10 cellular contexts compared by ENCODE assay signal in genomic region chr17:42660692-42661345, GRCh38. TPM values are rescaled to one million over a fixed set of nuclear protein-coding genes. Genes with fewer than 3 reads are reported as not detected.
DNase-seq lines count a peak whose midpoint lies in the region; ATAC-seq and TF ChIP-seq lines count a peak whose summit lies in the region.
"Had no signal": no experiment of that assay in that cellular context is flagged by ENCODE, and none has a peak within 500 bp of the region (broad histone marks: within the 10 kb centered on the region; RNA-seq: fewer than 3 reads in every experiment).

No MANE protein-coding gene starts in this region.

- intact Hi-C loops in PC-9 (cut with micrococcal nuclease; ENCODE audit: unreplicated experiment), result no loop called here
- intact Hi-C loops in sciatic nerve (cut with DNase I), result no loop called here
- intact Hi-C loops in activated naive CD4-positive, alpha-beta T cell treated with anti-CD3 and anti-CD28 coated beads for 36 hours (cut with micrococcal nuclease), result no loop called here

- H3K9me3 Mint-ChIP-seq in activated naive CD4-positive, alpha-beta T cell treated with anti-CD3 and anti-CD28 coated beads for 36 hours, result peaks cover 3% of the 10 kb centered on the region

- no peaks in the 10 kb centered on the region for H3K36me3 ChIP-seq in PC-9 (ENCODE audit: low read depth)

- no peak overlapping the region for H2AFZ ChIP-seq in PC-9

- H3K27ac ChIP-seq in PC-9, result peak overlapping the region; percentile 49

- peaks cover 33% of the 10 kb centered on the region for H3K4me1 ChIP-seq in PC-9 (replicated peaks; ENCODE audit: insufficient read depth)

- no peak for TF ChIP-seq CTCF in PC-9 (conservative IDR thresholded peaks at IDR 0.05)

- H4K20me1 ChIP-seq in PC-9 (ENCODE audit: insufficient read depth), result no peaks in the 10 kb centered on the region

- POLR2A ChIA-PET in PC-9 (lab: Charles Lee; ENCODE audit: unreplicated experiment), result interaction anchor here (0.6 to 1.1 kb wide), 2 partner anchors 43 to 62 kb away, joined by 3 to 7 read pairs; no protein-coding TSS in a partner anchor

- peaks cover 18% of the 10 kb centered on the region for H3K4me1 Mint-ChIP-seq in activated naive CD4-positive, alpha-beta T cell treated with anti-CD3 and anti-CD28 coated beads for 36 hours (ENCODE audit: low read depth)

- CTCF ChIA-PET in PC-9 (lab: Charles Lee), result interaction anchor here (0.7 kb wide), 1 partner anchor 728 kb away, joined by 3 read pairs; no protein-coding TSS in a partner anchor
- CTCF ChIA-PET in activated naive CD4-positive, alpha-beta T cell treated with anti-CD3 and anti-CD28 coated beads for 36 hours (lab: Charles Lee), result interaction anchor here (1.0 to 1.6 kb wide), 4 partner anchors 11 to 103 kb away, joined by 3 to 5 read pairs (median 4); no protein-coding TSS in a partner anchor

- no peaks in the 10 kb centered on the region for H3K27me3 Mint-ChIP-seq in activated naive CD4-positive, alpha-beta T cell treated with anti-CD3 and anti-CD28 coated beads for 36 hours (ENCODE audit: low read depth)

- ATAC-seq in esophagus mucosa, result peak; percentile 22
- peak; percentile 34 for ATAC-seq in sciatic nerve
- ATAC-seq in HG03565 (IDR thresholded peaks at IDR 0.05; ENCODE audit: unreplicated experiment), result no peak

- no peak overlapping the region; the same call in 1 of the 2 replicates for H3K4me3 ChIP-seq in PC-9

- no peaks in the 10 kb centered on the region for H3K27me3 ChIP-seq in PC-9 (ENCODE audit: insufficient read depth, low read depth)

- DNase-seq in EL, result peak; percentile 88
- peak; percentile 50 to 82 for DNase-seq in PC-9
- no peak for DNase-seq in sciatic nerve (ENCODE audit: low spot score)
- no peak for DNase-seq in NCI-H82 treated with DMSO at 0.1 percent for 48 hours (lab: John Stamatoyannopoulos, UW; ENCODE audit: unreplicated experiment)
- DNase-seq in GF-D8 (lab: John Stamatoyannopoulos, UW), result no peak
- no peak for DNase-seq in activated naive CD4-positive, alpha-beta T cell treated with anti-CD3 and anti-CD28 coated beads for 36 hours
- DNase-seq: GOT3 had no signal

- H3K27ac Mint-ChIP-seq in activated naive CD4-positive, alpha-beta T cell treated with anti-CD3 and anti-CD28 coated beads for 36 hours, result no peak overlapping the region
- H3K27ac Mint-ChIP-seq: memory B cell had no signal

- H3K4me2 ChIP-seq in PC-9, result peak overlapping the region; percentile 59

- BruUV-seq in PC-9 (replicated peaks; lab: Mats Ljungman, UMichigan), result no TSS peak

- peaks cover 3% of the 10 kb centered on the region for H3K36me3 Mint-ChIP-seq in activated naive CD4-positive, alpha-beta T cell treated with anti-CD3 and anti-CD28 coated beads for 36 hours (ENCODE audit: low read depth)

- H3K9me2 ChIP-seq in PC-9 (ENCODE audit: insufficient read depth), result no peaks in the 10 kb centered on the region

- H3K79me2 ChIP-seq in PC-9 (ENCODE audit: low read depth), result no peaks in the 10 kb centered on the region

- peaks cover 38% of the 10 kb centered on the region for H3F3A ChIP-seq in PC-9 (ENCODE audit: insufficient read depth, low read depth)

- no peaks in the 10 kb centered on the region for H3K9me3 ChIP-seq in PC-9 (ENCODE audit: insufficient read depth, low read depth)

- no peak overlapping the region for H3K4me3 Mint-ChIP-seq in activated naive CD4-positive, alpha-beta T cell treated with anti-CD3 and anti-CD28 coated beads for 36 hours

RNA-seq across cellular contexts. Expression of gene TUBG2, which starts 1.7 kb away (rescaled TPM):
- 25.5 and 28.3 TPM in 2 replicates for total RNA-seq in PC-9 (2021)
- total RNA-seq in esophagus mucosa, result 7.3 TPM
- total RNA-seq in sciatic nerve, result 46.8 TPM
- total RNA-seq in activated naive CD4-positive, alpha-beta T cell treated with anti-CD3 and anti-CD28 coated beads for 36 hours, result 1 to 10 TPM; 9.1 to 9.9 TPM

RNA-seq across cellular contexts. Expression of gene PLEKHH3, which starts 16.0 kb away (rescaled TPM):
- total RNA-seq in PC-9 (2021), result 22.5 and 32.2 TPM in 2 replicates
- total RNA-seq in esophagus mucosa, result 49.6 TPM
- 40.3 TPM for total RNA-seq in sciatic nerve
- under 1 TPM; 0.62 to 0.77 TPM for total RNA-seq in activated naive CD4-positive, alpha-beta T cell treated with anti-CD3 and anti-CD28 coated beads for 36 hours

RNA-seq across cellular contexts. Expression of gene CCR10, which starts 20.8 kb away (rescaled TPM):
- total RNA-seq in PC-9 (2021), result 0.25 TPM in 1 of 2 replicates, not detected in the other
- total RNA-seq in esophagus mucosa, result not detected
- 3.5 TPM for total RNA-seq in sciatic nerve
- under 1 TPM; 0.14 to 0.20 TPM for total RNA-seq in activated naive CD4-positive, alpha-beta T cell treated with anti-CD3 and anti-CD28 coated beads for 36 hours

RNA-seq across cellular contexts. Expression of gene CNTNAP1, which starts 21.5 kb away (rescaled TPM):
- 1.4 and 1.8 TPM in 2 replicates for total RNA-seq in PC-9 (2021)
- total RNA-seq in esophagus mucosa, result 1.3 TPM
- total RNA-seq in sciatic nerve, result 12.9 TPM
- total RNA-seq in activated naive CD4-positive, alpha-beta T cell treated with anti-CD3 and anti-CD28 coated beads for 36 hours, result 1 to 10 TPM; 1.4 to 1.5 TPM

RNA-seq across cellular contexts. Expression of gene TUBG1, which starts 51.3 kb away (rescaled TPM):
- total RNA-seq in PC-9 (2021) (79.1 and 85.6 TPM in 2 replicates), esophagus mucosa (44.4 TPM), sciatic nerve (23.4 TPM)
- 10 to 100 TPM; 91.3 to 92.0 TPM for total RNA-seq in activated naive CD4-positive, alpha-beta T cell treated with anti-CD3 and anti-CD28 coated beads for 36 hours

Comparison
In these comparisons a context has a peak if more than half of its experiments do, and no peak if none do; other contexts are left out.
1. DNase-seq: peak in EL (single experiment) and PC-9 (2 of 2); none in sciatic nerve (single experiment), NCI-H82 treated with DMSO at 0.1 percent for 48 hours (single experiment), GF-D8 (single experiment) and activated naive CD4-positive, alpha-beta T cell treated with anti-CD3 and anti-CD28 coated beads for 36 hours (single experiment).
2. RNA of gene PLEKHH3, which starts 16.0 kb away (total RNA-seq): 49.6 TPM in esophagus mucosa (single experiment), 40.3 TPM in sciatic nerve (single experiment) and 22.5 to 32.2 TPM in PC-9; 0.62 to 0.77 TPM in activated naive CD4-positive, alpha-beta T cell treated with anti-CD3 and anti-CD28 coated beads for 36 hours; every median in the first group is over 10 times any median in the second.